ENCODE assay signal across 1 cellular context in genomic region chr20:58084966-58085365, GRCh38.
A peak's percentile ranks its signal among the peaks of the same experiment; 100 is the strongest.
TF ChIP-seq lines count a peak whose summit lies in the region.

No MANE protein-coding gene starts in this region.

TF ChIP-seq in SK-N-SH, 30 proteins besides CTCF, POLR2A, EP300 and RAD21 (continued from another document):
- TF ChIP-seq, protein P1, sequence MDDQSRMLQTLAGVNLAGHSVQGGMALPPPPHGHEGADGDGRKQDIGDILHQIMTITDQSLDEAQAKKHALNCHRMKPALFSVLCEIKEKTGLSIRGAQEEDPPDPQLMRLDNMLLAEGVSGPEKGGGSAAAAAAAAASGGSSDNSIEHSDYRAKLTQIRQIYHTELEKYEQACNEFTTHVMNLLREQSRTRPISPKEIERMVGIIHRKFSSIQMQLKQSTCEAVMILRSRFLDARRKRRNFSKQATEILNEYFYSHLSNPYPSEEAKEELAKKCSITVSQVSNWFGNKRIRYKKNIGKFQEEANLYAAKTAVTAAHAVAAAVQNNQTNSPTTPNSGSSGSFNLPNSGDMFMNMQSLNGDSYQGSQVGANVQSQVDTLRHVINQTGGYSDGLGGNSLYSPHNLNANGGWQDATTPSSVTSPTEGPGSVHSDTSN (IDR thresholded peaks at IDR 0.05) = peak; percentile 39; the same call in 1 of the 2 replicates
- TF ChIP-seq NFIC (IDR thresholded peaks at IDR 0.05; ENCODE audit: borderline replicate concordance) (peak; percentile 13; the same call in 1 of the 2 replicates), FOSL2 (IDR thresholded peaks at IDR 0.05; ENCODE audit: borderline replicate concordance, low read depth) (0 out of 2 replicates have a peak, but pooled peaks have one; percentile 15)
